ENCODE assay signal across 22 cellular contexts in genomic region chr11:134955281-134955680, GRCh38.
"Had no signal": no experiment of that assay in that cellular context is flagged by ENCODE, and none has a peak within 500 bp of the region (broad histone marks: within the 10 kb centered on the region; RNA-seq: fewer than 3 reads in every experiment).

No MANE protein-coding gene starts in this region.

- H3K9me3 ChIP-seq: colonic mucosa, esophagus squamous epithelium, gastrocnemius medialis, heart right ventricle, left lung had no signal

- H3K36me3 ChIP-seq: colonic mucosa, esophagus squamous epithelium, gastrocnemius medialis, heart right ventricle, left lung had no signal

- H3K4me3 Mint-ChIP-seq: dendritic cell treated with granulocyte-macrophage colony-stimulating factor and Interleukin-4, amounts not matched to agents 40 ng/mL and 50 ng/mL, for 4 days; memory B cell had no signal

- H3K4me3 ChIP-seq: colonic mucosa, esophagus squamous epithelium, gastrocnemius medialis, heart right ventricle, left lung, lung had no signal

- H3K27me3 ChIP-seq: colonic mucosa, esophagus squamous epithelium, gastrocnemius medialis had no signal

- H3K4me1 Mint-ChIP-seq: memory B cell had no signal

- H3K9me3 Mint-ChIP-seq: dendritic cell treated with granulocyte-macrophage colony-stimulating factor and Interleukin-4, amounts not matched to agents 40 ng/mL and 50 ng/mL, for 4 days had no signal

- ATAC-seq: gastrocnemius medialis, heart right ventricle, left cardiac atrium, left lung, left ventricle myocardium superior had no signal

- H3K27ac ChIP-seq: colonic mucosa, esophagus squamous epithelium, gastrocnemius medialis, heart right ventricle, left lung had no signal

- H3K27ac Mint-ChIP-seq: dendritic cell treated with granulocyte-macrophage colony-stimulating factor and Interleukin-4, amounts not matched to agents 40 ng/mL and 50 ng/mL, for 4 days; memory B cell had no signal

- H3K36me3 Mint-ChIP-seq: memory B cell had no signal

- DNase-seq: cerebellar nuclear complex; colonic mucosa; cortex of kidney; effector CD4-positive, alpha-beta T cell; effector memory CD4-positive, alpha-beta T cell; esophagus squamous epithelium; foreskin fibroblast; foreskin melanocyte; gastrocnemius medialis; glutamatergic neuron; head of caudate nucleus; heart right ventricle; hippocampal formation; left cardiac atrium; left lung; left ventricle myocardium superior; mammary epithelial cell; mesendoderm; midbrain had no signal

- H3K4me1 ChIP-seq: colonic mucosa, esophagus squamous epithelium, gastrocnemius medialis, left lung had no signal

- H3K27me3 Mint-ChIP-seq: dendritic cell treated with granulocyte-macrophage colony-stimulating factor and Interleukin-4, amounts not matched to agents 40 ng/mL and 50 ng/mL, for 4 days had no signal
